Comparison of ENCODE assay signal across 10 cellular contexts in genomic region chr2:229693845-229694244, GRCh38. TPM values are rescaled to one million over a fixed set of nuclear protein-coding genes. Genes with fewer than 3 reads are reported as not detected.
DNase-seq lines count a peak whose midpoint lies in the region; TF ChIP-seq lines count a peak whose summit lies in the region.
"Not testable (repeated sequence)": the region's sequence is repeated elsewhere in the genome, so short reads cannot be mapped to it uniquely, and the experiment has no call there.
"Had no signal": no experiment of that assay in that cellular context is flagged by ENCODE, and none has a peak within 500 bp of the region (broad histone marks: within the 10 kb centered on the region; RNA-seq: fewer than 3 reads in every experiment).

No MANE protein-coding gene starts in this region.

- CTCF ChIA-PET in HEK293 (lab: Yijun Ruan, JAX), result not testable (repeated sequence)

- H3K36me3 Mint-ChIP-seq in osteocyte (ENCODE audit: unreplicated experiment), result not testable (repeated sequence)

- not testable (repeated sequence) for H3K4me3 Mint-ChIP-seq in osteocyte (ENCODE audit: unreplicated experiment)

- POLR2A ChIA-PET in HEK293 (lab: Yijun Ruan, JAX), result not testable (repeated sequence)

- not testable (repeated sequence) for H3K4me3 ChIP-seq in HEK293 (ENCODE audit: low read depth, low read length); esophagus muscularis mucosa

- H3K36me3 ChIP-seq in HEK293 (ENCODE audit: control insufficient read depth in 2 of 2, insufficient read depth in 1 of 2, low read length in 2 of 2); esophagus muscularis mucosa: not testable (repeated sequence)

- H3K4me1 Mint-ChIP-seq in osteocyte (ENCODE audit: unreplicated experiment), result not testable (repeated sequence)

- not testable (repeated sequence) for TF ChIP-seq CTCF in HEK293 (tag by site-specific recombination; IDR thresholded peaks at IDR 0.05); esophagus muscularis mucosa (IDR thresholded peaks at IDR 0.05); osteocyte (IDR thresholded peaks at IDR 0.05)

- not testable (repeated sequence) for TF ChIP-seq POLR2A in esophagus muscularis mucosa (IDR thresholded peaks at IDR 0.05; ENCODE audit: low read depth)

- H3K9me3 ChIP-seq in HEK293 (ENCODE audit: control insufficient read depth, insufficient read depth, low read depth, low read length); esophagus muscularis mucosa: not testable (repeated sequence)

- not testable (repeated sequence) for H3K4me1 ChIP-seq in HEK293 (ENCODE audit: control insufficient read depth, insufficient read depth, low read length); esophagus muscularis mucosa

- not testable (repeated sequence) for TF ChIP-seq EP300 in esophagus muscularis mucosa (IDR thresholded peaks at IDR 0.05)

- H3K9me3 Mint-ChIP-seq in osteocyte (ENCODE audit: unreplicated experiment), result not testable (repeated sequence)

- not testable (repeated sequence) for H3K27me3 Mint-ChIP-seq in osteocyte (ENCODE audit: unreplicated experiment)

- DNase-seq in esophagus muscularis mucosa (ENCODE audit: extremely low spot score), result peak; percentile 64
- DNase-seq in osteocyte (ENCODE audit: extremely low spot score, unreplicated experiment), result peak; percentile 66

- H3K27me3 ChIP-seq in esophagus muscularis mucosa, result not testable (repeated sequence)

- not testable (repeated sequence) for H3K27ac Mint-ChIP-seq in osteocyte (ENCODE audit: unreplicated experiment)

- intact Hi-C loops in esophagus muscularis mucosa (cut with DNase I), result not testable (repeated sequence)

- H3K27ac ChIP-seq in HEK293 (ENCODE audit: extremely low read depth, low read depth, low read length); esophagus muscularis mucosa (replicated peaks in 1 of 4): not testable (repeated sequence)

- WGBS in esophagus muscularis mucosa, result no CpG with 5 or more reads among the region's 1 CpG

TF ChIP-seq in HEK293, 187 proteins besides CTCF, POLR2A, EP300 and RAD21:
- peak; percentile 64 for TF ChIP-seq ZNF585B (tag by site-specific recombination; IDR thresholded peaks at IDR 0.05)

RNA-seq across cellular contexts. Expression of gene DNER, which starts 20.5 kb away (rescaled TPM):
- total RNA-seq in esophagus muscularis mucosa (1 to 10 TPM; 2.9 to 5.3 (median 4.6) TPM), osteocyte (0.13 and 0.19 TPM in 2 replicates)
- total RNA-seq: B cell; Caco-2; CD4-positive, alpha-beta memory T cell; CD4-positive, alpha-beta T cell; CD4-positive, CD25-positive, alpha-beta regulatory T cell; CD8-positive, alpha-beta memory T cell; CD8-positive, alpha-beta T cell had no signal
